Comparison of ENCODE assay signal across 8 cellular contexts in the genomic region with DNA sequence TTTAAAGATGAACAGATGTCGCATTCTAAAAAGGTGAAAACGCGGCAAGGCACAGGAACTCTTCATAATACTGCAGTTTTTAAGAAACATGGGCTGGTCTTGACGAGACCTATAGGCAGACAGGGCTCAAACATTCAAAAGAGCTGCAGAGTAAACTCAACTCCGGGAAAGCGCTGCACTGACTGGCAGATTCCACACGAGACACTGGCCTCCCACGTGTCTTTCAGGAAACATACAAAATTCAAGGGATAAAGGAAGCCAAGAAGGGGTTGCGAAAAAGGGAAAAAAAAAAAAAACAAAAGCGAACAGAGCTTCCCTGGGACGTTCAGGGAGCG. TPM values are rescaled to one million over a fixed set of nuclear protein-coding genes. Genes with fewer than 3 reads are reported as not detected.
DNase-seq lines count a peak whose midpoint lies in the region; ATAC-seq, FAIRE-seq and TF ChIP-seq lines count a peak whose summit lies in the region.

No MANE protein-coding gene starts in this region.

- H3K36me3 ChIP-seq in SJCRH30 (peaks cover 20% of the 10 kb centered on the region), K562 (ENCODE audit: control insufficient read depth, insufficient read depth, low read length) (peaks cover 24% of the 10 kb centered on the region)

- peak overlapping the region; percentile 87 to 94 for H3K9ac ChIP-seq in K562 (ENCODE audit: insufficient read depth in 1 of 2, low read depth in 2 of 2, low read length in 2 of 2)

- no peak for TF ChIP-seq POLR2A in K562 (conservative IDR thresholded peaks at IDR 0.05)

- peak overlapping the region; percentile 90 for H3K27ac ChIP-seq in SJCRH30
- H3K27ac ChIP-seq in K562 (ENCODE audit: extremely low read depth, low read depth, low read length), result peak overlapping the region; percentile 95

- H3K4me3 ChIP-seq in LNCaP clone FGC (ENCODE audit: low read depth, low read length) (peak overlapping the region; percentile 94), SJCRH30 (peak overlapping the region; percentile 93), K562 (peak overlapping the region; percentile 75), retinal pigment epithelial cell (ENCODE audit: low read length) (peak overlapping the region; percentile 89)

- in situ Hi-C loops in K562 (cut with MboI), result no loop called here

- intact Hi-C loops in K562 (cut with micrococcal nuclease), result loop anchor here (2.0 kb wide), 2 partner anchors 29 to 109 kb away; no protein-coding TSS in a partner anchor

- POLR2A ChIA-PET in K562 (lab: Yijun Ruan, JAX), result interaction anchor here (0.6 to 2.2 kb wide), 7 partner anchors 9 to 297 kb away, joined by 3 to 12 read pairs (median 4); no protein-coding TSS in a partner anchor

- H3K9me1 ChIP-seq in K562 (ENCODE audit: control insufficient read depth, insufficient read depth, low read length), result no peaks in the 10 kb centered on the region

- H3K79me2 ChIP-seq in K562 (ENCODE audit: control insufficient read depth, insufficient read depth, low read length), result peaks cover 52% of the 10 kb centered on the region

- H4K20me1 ChIP-seq in K562 (replicated peaks; ENCODE audit: control insufficient read depth, insufficient read depth, low read length), result peaks cover 12% of the 10 kb centered on the region; the same call in 1 of the 2 replicates

- FAIRE-seq in G401.6 (lab: Jason Lieb, UNC) (peak; percentile 57), K562 (lab: Jason Lieb, UNC) (peak; percentile 83)

- TF ChIP-seq EP300 in K562 (IDR thresholded peaks at IDR 0.05; ENCODE audit: low read length), result peak; percentile 59; the same call in 1 of the 2 replicates

- BruUV-seq in K562 (replicated peaks; lab: Mats Ljungman, UMichigan), result no TSS peak

- H3K27me3 ChIP-seq in SJCRH30 (no peaks in the 10 kb centered on the region), K562 (ENCODE audit: control insufficient read depth in 2 of 2, insufficient read depth in 2 of 2, low read length in 2 of 2) (no peaks in the 10 kb centered on the region)

- TF ChIP-seq CTCF in LNCaP clone FGC (IDR thresholded peaks at IDR 0.05; ENCODE audit: control insufficient read depth, extremely low read depth, insufficient read depth) (no peak), K562 (IDR thresholded peaks at IDR 0.05 in 2 of 3, conservative IDR thresholded peaks at IDR 0.05 in 1 of 3; ENCODE audit: insufficient read depth in 2 of 3, low read depth in 1 of 3, low read length in 3 of 3) (no peak), retinal pigment epithelial cell (conservative IDR thresholded peaks at IDR 0.05; ENCODE audit: low read depth, low read length) (no peak)

- H2AFZ ChIP-seq in K562 (ENCODE audit: low read depth, low read length), result peak overlapping the region; percentile 83

- DNase-seq in LNCaP clone FGC (ENCODE audit: low read depth), result peak; percentile 54
- DNase-seq in SJCRH30, result peak; percentile 57 to 78
- peak in 2 of 4 experiments; percentile 57 to 79 for DNase-seq in K562 (ENCODE audit: extremely low read depth in 1 of 4, low spot score in 3 of 4)
- DNase-seq in hypothalamus (lab: John Stamatoyannopoulos, UW), result peak in 33 of 51 donors; percentile 17 to 88 (median 58)
- peak; percentile 49 for DNase-seq in retinal pigment epithelial cell (ENCODE audit: low read depth)
- DNase-seq in HPDE6-E6E7 (ENCODE audit: extremely low spot score), result no peak

- H3K4me2 ChIP-seq in K562 (ENCODE audit: insufficient read depth, low read length), result peak overlapping the region; percentile 92

- H3K9me3 ChIP-seq in SJCRH30 (replicated peaks) (no peaks in the 10 kb centered on the region), K562 (replicated peaks; ENCODE audit: control insufficient read depth, insufficient read depth, low read depth, low read length) (no peaks in the 10 kb centered on the region)

- H3K4me1 ChIP-seq in SJCRH30, result peaks cover 5% of the 10 kb centered on the region; the same call in 1 of the 2 replicates
- H3K4me1 ChIP-seq in K562 (replicated peaks in 1 of 2; ENCODE audit: control insufficient read depth in 2 of 2, insufficient read depth in 2 of 2, low read length in 2 of 2), result peaks cover 2 to 9% of the 10 kb centered on the region in 2 experiments; a peak in 4 of 5 replicates

- no peak for TF ChIP-seq RAD21 in K562 (CRISPR knock-in tag; conservative IDR thresholded peaks at IDR 0.05 in 1 of 2, IDR thresholded peaks at IDR 0.05 in 1 of 2)

- WGBS in K562 (ENCODE audit: insufficient coverage, low coverage, missing lambda C conversion rate), result 1% methylated on average over 10 of the region's 12 CpGs

- ATAC-seq in GM21786 (IDR thresholded peaks at IDR 0.05; ENCODE audit: unreplicated experiment) (peak; percentile 34), K562 (peak; percentile 56)

- CTCF ChIA-PET in K562 (lab: Yijun Ruan, JAX; ENCODE audit: low intra/inter-chr PET ratio), result interaction anchor here (0.6 kb wide), 1 partner anchor 213 kb away, joined by 3 read pairs; no protein-coding TSS in a partner anchor

TF ChIP-seq in K562, 482 proteins besides CTCF, POLR2A, EP300 and RAD21 (continues in another document):
- TF ChIP-seq MYC (IDR thresholded peaks at IDR 0.05; ENCODE audit: low read depth, low read length) (peak; percentile 84), MYC (CRISPR knock-in tag; IDR thresholded peaks at IDR 0.05; ENCODE audit: borderline replicate concordance, low read depth) (no peak), AFF1 (IDR thresholded peaks at IDR 0.05; ENCODE audit: low read depth in 1 of 2, partially characterized antibody in 2 of 2) (peak; percentile 39 to 50)

RNA-seq across cellular contexts. Expression of gene ARF6, which starts 0.6 kb away (rescaled TPM):
- total RNA-seq in SJCRH30 (2014; rRNA removed; shearing (Covaris generic)), result 32.2 and 35.7 TPM in 2 replicates
- total RNA-seq in K562 (2011; cell fraction: chromatin; rRNA removed; ENCODE audit: low replicate concordance), result 12.1 and 12.2 TPM in 2 replicates
- 9.1 and 10.3 TPM in 2 replicates for total RNA-seq in K562 (2011; cell fraction: nucleolus; rRNA removed)
- 11.2 and 16.2 TPM in 2 replicates for total RNA-seq in K562 (2011; cell fraction: nucleoplasm; rRNA removed)
- total RNA-seq in K562 (2014; rRNA removed) (24.9 and 29.9 TPM in 2 replicates), K562 (2014; rRNA removed; fragmentation: Illumina TruSeq; extraction: Trizol) (18.5 and 19.2 TPM in 2 replicates), K562 (2015; rRNA removed; fragmentation: Illumina TruSeq; extraction: Trizol) (22.8 and 23.3 TPM in 2 replicates), K562 (2021) (33.6 and 35.2 TPM in 2 replicates)
- polyA plus RNA-seq in K562 (2011; rRNA removed) (14.2 and 16.3 TPM in 2 replicates), K562 (2014; fragmentation: Illumina TruSeq; extraction: Trizol) (25.7 and 28.8 TPM in 2 replicates), K562 (2014; fragmentation: Nextera tagmentation; extraction: Ambion mirVana) (10 to 100 TPM; 15.3 to 32.5 TPM), K562 (2014; rRNA removed) (23.6 and 27.1 TPM in 2 replicates)
- 9.6 and 14.5 TPM in 2 replicates for polyA plus RNA-seq in K562 (2011; cell fraction: cytosol; rRNA removed)
- 11.4 and 14.0 TPM in 2 replicates for polyA plus RNA-seq in K562 (2011; cell fraction: nucleus; rRNA removed)
- polyA plus RNA-seq in K562 (2012), result 28.6 and 33.5 TPM in 2 replicates
- 17.7 and 17.9 TPM in 2 replicates for polyA minus RNA-seq in K562 (2011; rRNA and poly(A)+ RNA removed)
- 11.6 and 12.2 TPM in 2 replicates for polyA minus RNA-seq in K562 (2011; cell fraction: cytosol; rRNA and poly(A)+ RNA removed)
- 9.0 and 14.4 TPM in 2 replicates for polyA minus RNA-seq in K562 (2011; cell fraction: nucleus; rRNA and poly(A)+ RNA removed)

RNA-seq across cellular contexts. Expression of gene NEMF, which starts 39.7 kb away (rescaled TPM):
- 49.6 and 66.1 TPM in 2 replicates for total RNA-seq in SJCRH30 (2014; rRNA removed; shearing (Covaris generic))
- 151 and 436 TPM in 2 replicates for total RNA-seq in K562 (2011; cell fraction: chromatin; rRNA removed; ENCODE audit: low replicate concordance)
- 66.5 and 78.6 TPM in 2 replicates for total RNA-seq in K562 (2011; cell fraction: nucleolus; rRNA removed)
- 121 and 142 TPM in 2 replicates for total RNA-seq in K562 (2011; cell fraction: nucleoplasm; rRNA removed)
- total RNA-seq in K562 (2014; rRNA removed), result 58.6 and 59.6 TPM in 2 replicates
- 82.4 and 89.9 TPM in 2 replicates for total RNA-seq in K562 (2014; rRNA removed; fragmentation: Illumina TruSeq; extraction: Trizol)
- 94.4 and 104 TPM in 2 replicates for total RNA-seq in K562 (2015; rRNA removed; fragmentation: Illumina TruSeq; extraction: Trizol)
- total RNA-seq in K562 (2021), result 60.6 and 61.0 TPM in 2 replicates
- 50.5 and 59.2 TPM in 2 replicates for polyA plus RNA-seq in K562 (2011; rRNA removed)
- polyA plus RNA-seq in K562 (2011; cell fraction: cytosol; rRNA removed), result 4.7 and 12.4 TPM in 2 replicates
- 55.0 and 74.9 TPM in 2 replicates for polyA plus RNA-seq in K562 (2011; cell fraction: nucleus; rRNA removed)
- polyA plus RNA-seq in K562 (2012), result 29.6 and 43.1 TPM in 2 replicates
- 65.1 and 89.1 TPM in 2 replicates for polyA plus RNA-seq in K562 (2014; fragmentation: Illumina TruSeq; extraction: Trizol)
- 10 to 100 TPM; 38.8 to 73.2 TPM for polyA plus RNA-seq in K562 (2014; fragmentation: Nextera tagmentation; extraction: Ambion mirVana)
- polyA plus RNA-seq in K562 (2014; rRNA removed), result 55.9 and 60.0 TPM in 2 replicates
- polyA minus RNA-seq in K562 (2011; rRNA and poly(A)+ RNA removed), result 140 and 166 TPM in 2 replicates
- polyA minus RNA-seq in K562 (2011; cell fraction: cytosol; rRNA and poly(A)+ RNA removed), result 26.8 and 51.8 TPM in 2 replicates
- 80.1 and 150 TPM in 2 replicates for polyA minus RNA-seq in K562 (2011; cell fraction: nucleus; rRNA and poly(A)+ RNA removed)
